In genomic region chr1:105608713-105609112, GRCh38 we compare ENCODE assay signal across 12 cellular contexts.
DNase-seq lines count a peak whose midpoint lies in the region; ATAC-seq, FAIRE-seq and TF ChIP-seq lines count a peak whose summit lies in the region.
"Had no signal": no experiment of that assay in that cellular context is flagged by ENCODE, and none has a peak within 500 bp of the region (broad histone marks: within the 10 kb centered on the region; RNA-seq: fewer than 3 reads in every experiment).

No MANE protein-coding gene starts in this region.

- no peak overlapping the region for H3K27ac Mint-ChIP-seq in natural killer cell
- H3K27ac Mint-ChIP-seq in activated naive CD8-positive, alpha-beta T cell treated with anti-CD3 and anti-CD28 coated beads for 36 hours, result no peak overlapping the region
- H3K27ac Mint-ChIP-seq: brain, T-cell had no signal

- no peaks in the 10 kb centered on the region for H3K4me1 Mint-ChIP-seq in natural killer cell
- H3K4me1 Mint-ChIP-seq in activated T-cell treated with anti-CD3 and anti-CD28 coated beads, Interleukin-2, amount 50 U/mL, for 4 hours (ENCODE audit: low read depth), result no peaks in the 10 kb centered on the region
- no peaks in the 10 kb centered on the region for H3K4me1 Mint-ChIP-seq in activated naive CD8-positive, alpha-beta T cell treated with anti-CD3 and anti-CD28 coated beads for 36 hours
- H3K4me1 Mint-ChIP-seq: brain, T-cell had no signal

- peak; percentile 38 for TF ChIP-seq CTCF in epithelial cell of esophagus (IDR thresholded peaks at IDR 0.05; ENCODE audit: insufficient read depth, low read depth, low read length, missing control alignments)
- no peak for TF ChIP-seq CTCF in natural killer cell (IDR thresholded peaks at IDR 0.05)

- peaks cover 17 to 18% of the 10 kb centered on the region in 2 donors for H3K9me3 Mint-ChIP-seq in natural killer cell
- peaks cover 18% of the 10 kb centered on the region for H3K9me3 Mint-ChIP-seq in activated T-cell treated with anti-CD3 and anti-CD28 coated beads, Interleukin-2, amount 50 U/mL, for 4 hours
- H3K9me3 Mint-ChIP-seq in activated naive CD8-positive, alpha-beta T cell treated with anti-CD3 and anti-CD28 coated beads for 36 hours, result peaks cover 8% of the 10 kb centered on the region
- H3K9me3 Mint-ChIP-seq: brain had no signal

- no peaks in the 10 kb centered on the region for H3K27me3 Mint-ChIP-seq in natural killer cell (ENCODE audit: low read depth in 2 of 2)
- H3K27me3 Mint-ChIP-seq in activated T-cell treated with anti-CD3 and anti-CD28 coated beads, Interleukin-2, amount 50 U/mL, for 4 hours (ENCODE audit: low read depth), result no peaks in the 10 kb centered on the region
- H3K27me3 Mint-ChIP-seq in activated naive CD8-positive, alpha-beta T cell treated with anti-CD3 and anti-CD28 coated beads for 36 hours, result no peaks in the 10 kb centered on the region
- H3K27me3 Mint-ChIP-seq: brain, T-cell had no signal

- no peak overlapping the region for H3K4me3 Mint-ChIP-seq in natural killer cell
- H3K4me3 Mint-ChIP-seq in activated T-cell treated with anti-CD3 and anti-CD28 coated beads, Interleukin-2, amount 50 U/mL, for 4 hours, result no peak overlapping the region
- no peak overlapping the region for H3K4me3 Mint-ChIP-seq in activated naive CD8-positive, alpha-beta T cell treated with anti-CD3 and anti-CD28 coated beads for 36 hours
- H3K4me3 Mint-ChIP-seq: brain, T-cell had no signal

- intact Hi-C loops in natural killer cell (cut with micrococcal nuclease), result no loop called here

- no peaks in the 10 kb centered on the region for H3K36me3 Mint-ChIP-seq in natural killer cell
- H3K36me3 Mint-ChIP-seq in activated T-cell treated with anti-CD3 and anti-CD28 coated beads, Interleukin-2, amount 50 U/mL, for 4 hours (ENCODE audit: insufficient read depth), result no peaks in the 10 kb centered on the region
- H3K36me3 Mint-ChIP-seq in activated naive CD8-positive, alpha-beta T cell treated with anti-CD3 and anti-CD28 coated beads for 36 hours, result no peaks in the 10 kb centered on the region
- H3K36me3 Mint-ChIP-seq: brain, T-cell had no signal

- peak; percentile 28 for DNase-seq in GM03348 (ENCODE audit: low spot score)
- DNase-seq in NCI-H526 treated with DMSO at 0.1 percent for 48 hours (lab: John Stamatoyannopoulos, UW), result peak; percentile 9
- peak; percentile 55 for DNase-seq in epithelial cell of esophagus (ENCODE audit: low read depth)
- DNase-seq in natural killer cell, result no peak
- DNase-seq in activated T-cell treated with anti-CD3 and anti-CD28 coated beads, Interleukin-2, amount 50 U/mL, for 4 hours, result no peak
- DNase-seq in activated naive CD8-positive, alpha-beta T cell treated with anti-CD3 and anti-CD28 coated beads for 36 hours, result no peak
- DNase-seq: COR-L47, T-cell had no signal

- H3K4me3 ChIP-seq in epithelial cell of esophagus (ENCODE audit: low read length), result no peak overlapping the region

- FAIRE-seq in A204.1 (lab: Jason Lieb, UNC), result peak; percentile 25
- FAIRE-seq: GM18507 had no signal

- ATAC-seq in natural killer cell, result no peak
- ATAC-seq in activated T-cell treated with anti-CD3 and anti-CD28 coated beads, Interleukin-2, amount 50 U/mL, for 4 hours, result no peak
- ATAC-seq in HG02870 (IDR thresholded peaks at IDR 0.05; ENCODE audit: unreplicated experiment), result no peak
- ATAC-seq: T-cell had no signal

Comparison
In these comparisons a context has a peak if more than half of its experiments do, and no peak if none do; other contexts are left out.
1. DNase-seq: peak in GM03348 (single experiment), NCI-H526 treated with DMSO at 0.1 percent for 48 hours (single experiment) and epithelial cell of esophagus (single experiment); none in natural killer cell (single experiment), activated T-cell treated with anti-CD3 and anti-CD28 coated beads, Interleukin-2, amount 50 U/mL, for 4 hours (single experiment) and activated naive CD8-positive, alpha-beta T cell treated with anti-CD3 and anti-CD28 coated beads for 36 hours (single experiment).